In the genomic region with DNA sequence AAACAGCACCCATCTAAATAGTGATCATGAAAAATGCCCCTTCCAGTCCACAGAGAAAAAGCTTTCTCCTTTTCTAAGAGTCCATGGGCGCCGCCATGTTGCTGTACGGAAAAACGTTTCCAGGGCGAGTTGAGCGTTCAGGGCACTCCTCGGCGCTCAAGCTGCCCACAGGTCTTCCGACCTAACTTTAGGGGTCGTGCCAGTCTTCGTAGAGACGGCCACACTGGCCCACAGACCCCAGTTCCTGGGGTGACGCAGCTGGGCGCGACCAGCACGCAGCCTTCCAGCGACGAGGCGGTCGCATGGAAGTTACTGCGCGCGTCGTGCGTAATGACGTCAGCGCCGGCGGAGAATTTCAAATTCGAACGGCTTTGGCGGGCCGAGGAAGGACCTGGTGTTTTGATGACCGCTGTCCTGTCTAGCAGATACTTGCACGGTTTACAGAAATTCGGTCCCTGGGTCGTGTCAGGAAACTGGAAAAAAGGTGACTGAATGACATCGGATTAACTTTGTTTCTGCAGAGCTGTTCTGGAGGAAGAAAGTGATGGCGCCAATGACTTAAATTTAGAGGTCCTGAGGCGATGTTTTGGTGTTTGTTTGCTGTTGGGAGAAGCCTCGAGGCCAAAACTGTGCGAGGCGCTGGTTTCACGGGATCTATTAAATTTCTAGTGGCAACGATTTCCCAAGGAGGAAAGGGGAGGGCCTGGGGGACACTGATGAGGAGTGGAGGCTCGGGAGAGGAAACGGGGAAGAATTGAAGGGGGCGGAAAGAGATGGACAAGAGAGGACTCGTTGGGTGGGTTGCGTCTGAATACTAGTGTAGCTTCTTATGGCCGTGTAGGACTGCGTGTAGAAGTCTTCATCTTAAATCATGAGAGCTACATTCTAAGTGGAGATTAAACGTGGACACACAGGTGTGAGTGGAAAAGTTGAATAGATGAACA, we compare ENCODE assay signal across 1 cellular context.
A peak's percentile ranks its signal among the peaks of the same experiment; 100 is the strongest.
TF ChIP-seq lines count a peak whose summit lies in the region.

A gene with protein sequence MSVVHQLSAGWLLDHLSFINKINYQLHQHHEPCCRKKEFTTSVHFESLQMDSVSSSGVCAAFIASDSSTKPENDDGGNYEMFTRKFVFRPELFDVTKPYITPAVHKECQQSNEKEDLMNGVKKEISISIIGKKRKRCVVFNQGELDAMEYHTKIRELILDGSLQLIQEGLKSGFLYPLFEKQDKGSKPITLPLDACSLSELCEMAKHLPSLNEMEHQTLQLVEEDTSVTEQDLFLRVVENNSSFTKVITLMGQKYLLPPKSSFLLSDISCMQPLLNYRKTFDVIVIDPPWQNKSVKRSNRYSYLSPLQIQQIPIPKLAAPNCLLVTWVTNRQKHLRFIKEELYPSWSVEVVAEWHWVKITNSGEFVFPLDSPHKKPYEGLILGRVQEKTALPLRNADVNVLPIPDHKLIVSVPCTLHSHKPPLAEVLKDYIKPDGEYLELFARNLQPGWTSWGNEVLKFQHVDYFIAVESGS (minus strand): TSS at position 306 of the 944 bp plus-strand sequence. CDS start 4,289 bp downstream, outside the sequence.
A gene (plus strand): TSS at position 358 of the 944 bp plus-strand sequence. CDS start 1,429 bp downstream, outside the sequence.

TF ChIP-seq in HepG2, 621 proteins besides CTCF, POLR2A, EP300 and RAD21 (continued from another document and continues in another):
- TF ChIP-seq ZNF615 (CRISPR knock-in tag; IDR thresholded peaks at IDR 0.05; ENCODE audit: borderline replicate concordance): no peak
- peak; percentile 80 for TF ChIP-seq PHF8 (CRISPR knock-in tag; IDR thresholded peaks at IDR 0.05)
- TF ChIP-seq, protein P1, sequence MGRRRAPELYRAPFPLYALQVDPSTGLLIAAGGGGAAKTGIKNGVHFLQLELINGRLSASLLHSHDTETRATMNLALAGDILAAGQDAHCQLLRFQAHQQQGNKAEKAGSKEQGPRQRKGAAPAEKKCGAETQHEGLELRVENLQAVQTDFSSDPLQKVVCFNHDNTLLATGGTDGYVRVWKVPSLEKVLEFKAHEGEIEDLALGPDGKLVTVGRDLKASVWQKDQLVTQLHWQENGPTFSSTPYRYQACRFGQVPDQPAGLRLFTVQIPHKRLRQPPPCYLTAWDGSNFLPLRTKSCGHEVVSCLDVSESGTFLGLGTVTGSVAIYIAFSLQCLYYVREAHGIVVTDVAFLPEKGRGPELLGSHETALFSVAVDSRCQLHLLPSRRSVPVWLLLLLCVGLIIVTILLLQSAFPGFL (CRISPR knock-in tag; IDR thresholded peaks at IDR 0.05): no peak
- TF ChIP-seq ZKSCAN8 (CRISPR knock-in tag; IDR thresholded peaks at IDR 0.05; ENCODE audit: borderline replicate concordance): no peak
- peak; percentile 74; the same call in 1 of the 2 replicates for TF ChIP-seq ZNF138 (CRISPR knock-in tag; IDR thresholded peaks at IDR 0.05; ENCODE audit: low read depth)
- no peak for TF ChIP-seq NFE2L2 (IDR thresholded peaks at IDR 0.05; ENCODE audit: low read length)
- TF ChIP-seq CCAR2 (optimal IDR thresholded peaks at IDR 0.05; ENCODE audit: low read depth, low read length): no peak
- TF ChIP-seq, protein P2, sequence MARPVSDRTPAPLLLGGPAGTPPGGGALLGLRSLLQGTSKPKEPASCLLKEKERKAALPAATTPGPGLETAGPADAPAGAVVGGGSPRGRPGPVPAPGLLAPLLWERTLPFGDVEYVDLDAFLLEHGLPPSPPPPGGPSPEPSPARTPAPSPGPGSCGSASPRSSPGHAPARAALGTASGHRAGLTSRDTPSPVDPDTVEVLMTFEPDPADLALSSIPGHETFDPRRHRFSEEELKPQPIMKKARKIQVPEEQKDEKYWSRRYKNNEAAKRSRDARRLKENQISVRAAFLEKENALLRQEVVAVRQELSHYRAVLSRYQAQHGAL (CRISPR knock-in tag; IDR thresholded peaks at IDR 0.05; ENCODE audit: not compliant biosample characterization): no peak
- no peak for TF ChIP-seq SIX4 (CRISPR knock-in tag; IDR thresholded peaks at IDR 0.05)
- TF ChIP-seq, protein P3, sequence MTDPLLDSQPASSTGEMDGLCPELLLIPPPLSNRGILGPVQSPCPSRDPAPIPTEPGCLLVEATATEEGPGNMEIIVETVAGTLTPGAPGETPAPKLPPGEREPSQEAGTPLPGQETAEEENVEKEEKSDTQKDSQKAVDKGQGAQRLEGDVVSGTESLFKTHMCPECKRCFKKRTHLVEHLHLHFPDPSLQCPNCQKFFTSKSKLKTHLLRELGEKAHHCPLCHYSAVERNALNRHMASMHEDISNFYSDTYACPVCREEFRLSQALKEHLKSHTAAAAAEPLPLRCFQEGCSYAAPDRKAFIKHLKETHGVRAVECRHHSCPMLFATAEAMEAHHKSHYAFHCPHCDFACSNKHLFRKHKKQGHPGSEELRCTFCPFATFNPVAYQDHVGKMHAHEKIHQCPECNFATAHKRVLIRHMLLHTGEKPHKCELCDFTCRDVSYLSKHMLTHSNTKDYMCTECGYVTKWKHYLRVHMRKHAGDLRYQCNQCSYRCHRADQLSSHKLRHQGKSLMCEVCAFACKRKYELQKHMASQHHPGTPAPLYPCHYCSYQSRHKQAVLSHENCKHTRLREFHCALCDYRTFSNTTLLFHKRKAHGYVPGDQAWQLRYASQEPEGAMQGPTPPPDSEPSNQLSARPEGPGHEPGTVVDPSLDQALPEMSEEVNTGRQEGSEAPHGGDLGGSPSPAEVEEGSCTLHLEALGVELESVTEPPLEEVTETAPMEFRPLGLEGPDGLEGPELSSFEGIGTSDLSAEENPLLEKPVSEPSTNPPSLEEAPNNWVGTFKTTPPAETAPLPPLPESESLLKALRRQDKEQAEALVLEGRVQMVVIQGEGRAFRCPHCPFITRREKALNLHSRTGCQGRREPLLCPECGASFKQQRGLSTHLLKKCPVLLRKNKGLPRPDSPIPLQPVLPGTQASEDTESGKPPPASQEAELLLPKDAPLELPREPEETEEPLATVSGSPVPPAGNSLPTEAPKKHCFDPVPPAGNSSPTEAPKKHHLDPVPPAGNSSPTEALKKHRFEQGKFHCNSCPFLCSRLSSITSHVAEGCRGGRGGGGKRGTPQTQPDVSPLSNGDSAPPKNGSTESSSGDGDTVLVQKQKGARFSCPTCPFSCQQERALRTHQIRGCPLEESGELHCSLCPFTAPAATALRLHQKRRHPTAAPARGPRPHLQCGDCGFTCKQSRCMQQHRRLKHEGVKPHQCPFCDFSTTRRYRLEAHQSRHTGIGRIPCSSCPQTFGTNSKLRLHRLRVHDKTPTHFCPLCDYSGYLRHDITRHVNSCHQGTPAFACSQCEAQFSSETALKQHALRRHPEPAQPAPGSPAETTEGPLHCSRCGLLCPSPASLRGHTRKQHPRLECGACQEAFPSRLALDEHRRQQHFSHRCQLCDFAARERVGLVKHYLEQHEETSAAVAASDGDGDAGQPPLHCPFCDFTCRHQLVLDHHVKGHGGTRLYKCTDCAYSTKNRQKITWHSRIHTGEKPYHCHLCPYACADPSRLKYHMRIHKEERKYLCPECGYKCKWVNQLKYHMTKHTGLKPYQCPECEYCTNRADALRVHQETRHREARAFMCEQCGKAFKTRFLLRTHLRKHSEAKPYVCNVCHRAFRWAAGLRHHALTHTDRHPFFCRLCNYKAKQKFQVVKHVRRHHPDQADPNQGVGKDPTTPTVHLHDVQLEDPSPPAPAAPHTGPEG (CRISPR knock-in tag; IDR thresholded peaks at IDR 0.05): no peak
- TF ChIP-seq, protein P4, sequence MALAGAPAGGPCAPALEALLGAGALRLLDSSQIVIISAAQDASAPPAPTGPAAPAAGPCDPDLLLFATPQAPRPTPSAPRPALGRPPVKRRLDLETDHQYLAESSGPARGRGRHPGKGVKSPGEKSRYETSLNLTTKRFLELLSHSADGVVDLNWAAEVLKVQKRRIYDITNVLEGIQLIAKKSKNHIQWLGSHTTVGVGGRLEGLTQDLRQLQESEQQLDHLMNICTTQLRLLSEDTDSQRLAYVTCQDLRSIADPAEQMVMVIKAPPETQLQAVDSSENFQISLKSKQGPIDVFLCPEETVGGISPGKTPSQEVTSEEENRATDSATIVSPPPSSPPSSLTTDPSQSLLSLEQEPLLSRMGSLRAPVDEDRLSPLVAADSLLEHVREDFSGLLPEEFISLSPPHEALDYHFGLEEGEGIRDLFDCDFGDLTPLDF (CRISPR knock-in tag; IDR thresholded peaks at IDR 0.05): peak; percentile 100
- TF ChIP-seq GPN1 (CRISPR knock-in tag; IDR thresholded peaks at IDR 0.05; ENCODE audit: borderline replicate concordance): no peak
- no peak for TF ChIP-seq ARHGAP35 (CRISPR knock-in tag; IDR thresholded peaks at IDR 0.05; ENCODE audit: borderline replicate concordance)
- TF ChIP-seq MTA1 (CRISPR knock-in tag; IDR thresholded peaks at IDR 0.05; ENCODE audit: borderline replicate concordance): no peak
- TF ChIP-seq ZNF572 (CRISPR knock-in tag; IDR thresholded peaks at IDR 0.05): no peak
- TF ChIP-seq ZNF549 (CRISPR knock-in tag; IDR thresholded peaks at IDR 0.05): 0 out of 2 replicates have a peak, but pooled peaks have one; percentile 37
- TF ChIP-seq ELF1 (CRISPR knock-in tag; IDR thresholded peaks at IDR 0.05): peak; percentile 90
- no peak for TF ChIP-seq HNRNPUL1 (IDR thresholded peaks at IDR 0.05; ENCODE audit: low read depth, low read length)
- TF ChIP-seq NFKB2 (CRISPR knock-in tag; IDR thresholded peaks at IDR 0.05; ENCODE audit: borderline replicate concordance): peak; percentile 58
- no peak for TF ChIP-seq EZH2 (conservative IDR thresholded peaks at IDR 0.05; ENCODE audit: low read depth, low read length)
- no peak for TF ChIP-seq MAFK (conservative IDR thresholded peaks at IDR 0.05 in 1 of 2, IDR thresholded peaks at IDR 0.05 in 1 of 2; ENCODE audit: low read length in 2 of 2)
- no peak for TF ChIP-seq ATM (IDR thresholded peaks at IDR 0.05; ENCODE audit: borderline replicate concordance)
- TF ChIP-seq, protein P5, sequence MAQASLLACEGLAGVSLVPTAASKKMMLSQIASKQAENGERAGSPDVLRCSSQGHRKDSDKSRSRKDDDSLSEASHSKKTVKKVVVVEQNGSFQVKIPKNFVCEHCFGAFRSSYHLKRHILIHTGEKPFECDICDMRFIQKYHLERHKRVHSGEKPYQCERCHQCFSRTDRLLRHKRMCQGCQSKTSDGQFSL (CRISPR knock-in tag; IDR thresholded peaks at IDR 0.05): no peak
- TF ChIP-seq CHD4 (IDR thresholded peaks at IDR 0.05; ENCODE audit: borderline replicate concordance, low read length): no peak
- TF ChIP-seq U2AF1 (optimal IDR thresholded peaks at IDR 0.05; ENCODE audit: low read depth, low read length): peak; percentile 82
- no peak for TF ChIP-seq ZMYM2 (CRISPR knock-in tag; IDR thresholded peaks at IDR 0.05)
- peak; percentile 95; the same call in 1 of the 2 replicates for TF ChIP-seq ZNF749 (CRISPR knock-in tag; IDR thresholded peaks at IDR 0.05; ENCODE audit: borderline replicate concordance)
- TF ChIP-seq, protein P6, sequence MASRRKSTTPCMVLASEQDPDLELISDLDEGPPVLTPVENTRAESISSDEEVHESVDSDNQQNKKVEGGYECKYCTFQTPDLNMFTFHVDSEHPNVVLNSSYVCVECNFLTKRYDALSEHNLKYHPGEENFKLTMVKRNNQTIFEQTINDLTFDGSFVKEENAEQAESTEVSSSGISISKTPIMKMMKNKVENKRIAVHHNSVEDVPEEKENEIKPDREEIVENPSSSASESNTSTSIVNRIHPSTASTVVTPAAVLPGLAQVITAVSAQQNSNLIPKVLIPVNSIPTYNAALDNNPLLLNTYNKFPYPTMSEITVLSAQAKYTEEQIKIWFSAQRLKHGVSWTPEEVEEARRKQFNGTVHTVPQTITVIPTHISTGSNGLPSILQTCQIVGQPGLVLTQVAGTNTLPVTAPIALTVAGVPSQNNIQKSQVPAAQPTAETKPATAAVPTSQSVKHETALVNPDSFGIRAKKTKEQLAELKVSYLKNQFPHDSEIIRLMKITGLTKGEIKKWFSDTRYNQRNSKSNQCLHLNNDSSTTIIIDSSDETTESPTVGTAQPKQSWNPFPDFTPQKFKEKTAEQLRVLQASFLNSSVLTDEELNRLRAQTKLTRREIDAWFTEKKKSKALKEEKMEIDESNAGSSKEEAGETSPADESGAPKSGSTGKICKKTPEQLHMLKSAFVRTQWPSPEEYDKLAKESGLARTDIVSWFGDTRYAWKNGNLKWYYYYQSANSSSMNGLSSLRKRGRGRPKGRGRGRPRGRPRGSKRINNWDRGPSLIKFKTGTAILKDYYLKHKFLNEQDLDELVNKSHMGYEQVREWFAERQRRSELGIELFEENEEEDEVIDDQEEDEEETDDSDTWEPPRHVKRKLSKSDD (CRISPR knock-in tag; IDR thresholded peaks at IDR 0.05; ENCODE audit: low read depth): peak; percentile 93
- 0 out of 2 replicates have a peak, but pooled peaks have one; percentile 72 for TF ChIP-seq RFXANK (CRISPR knock-in tag; IDR thresholded peaks at IDR 0.05)
- TF ChIP-seq ZNF253 (CRISPR knock-in tag; IDR thresholded peaks at IDR 0.05; ENCODE audit: borderline replicate concordance): peak; percentile 96
- TF ChIP-seq, protein P7, sequence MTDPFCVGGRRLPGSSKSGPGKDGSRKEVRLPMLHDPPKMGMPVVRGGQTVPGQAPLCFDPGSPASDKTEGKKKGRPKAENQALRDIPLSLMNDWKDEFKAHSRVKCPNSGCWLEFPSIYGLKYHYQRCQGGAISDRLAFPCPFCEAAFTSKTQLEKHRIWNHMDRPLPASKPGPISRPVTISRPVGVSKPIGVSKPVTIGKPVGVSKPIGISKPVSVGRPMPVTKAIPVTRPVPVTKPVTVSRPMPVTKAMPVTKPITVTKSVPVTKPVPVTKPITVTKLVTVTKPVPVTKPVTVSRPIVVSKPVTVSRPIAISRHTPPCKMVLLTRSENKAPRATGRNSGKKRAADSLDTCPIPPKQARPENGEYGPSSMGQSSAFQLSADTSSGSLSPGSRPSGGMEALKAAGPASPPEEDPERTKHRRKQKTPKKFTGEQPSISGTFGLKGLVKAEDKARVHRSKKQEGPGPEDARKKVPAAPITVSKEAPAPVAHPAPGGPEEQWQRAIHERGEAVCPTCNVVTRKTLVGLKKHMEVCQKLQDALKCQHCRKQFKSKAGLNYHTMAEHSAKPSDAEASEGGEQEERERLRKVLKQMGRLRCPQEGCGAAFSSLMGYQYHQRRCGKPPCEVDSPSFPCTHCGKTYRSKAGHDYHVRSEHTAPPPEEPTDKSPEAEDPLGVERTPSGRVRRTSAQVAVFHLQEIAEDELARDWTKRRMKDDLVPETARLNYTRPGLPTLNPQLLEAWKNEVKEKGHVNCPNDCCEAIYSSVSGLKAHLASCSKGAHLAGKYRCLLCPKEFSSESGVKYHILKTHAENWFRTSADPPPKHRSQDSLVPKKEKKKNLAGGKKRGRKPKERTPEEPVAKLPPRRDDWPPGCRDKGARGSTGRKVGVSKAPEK (CRISPR knock-in tag; IDR thresholded peaks at IDR 0.05; ENCODE audit: borderline replicate concordance): no peak
- TF ChIP-seq YEATS2 (CRISPR knock-in tag; IDR thresholded peaks at IDR 0.05; ENCODE audit: borderline replicate concordance): peak; percentile 85; the same call in 1 of the 2 replicates
- 0 out of 2 replicates have a peak, but pooled peaks have one; percentile 37 for TF ChIP-seq ISX (CRISPR knock-in tag; conservative IDR thresholded peaks at IDR 0.05)
- no peak for TF ChIP-seq ZNF382 (CRISPR knock-in tag; IDR thresholded peaks at IDR 0.05; ENCODE audit: borderline replicate concordance)
- TF ChIP-seq DPF2 (CRISPR knock-in tag; IDR thresholded peaks at IDR 0.05; ENCODE audit: borderline replicate concordance, low read depth): no peak
- peak; percentile 98 for TF ChIP-seq ZNF878 (CRISPR knock-in tag; IDR thresholded peaks at IDR 0.05)
- TF ChIP-seq ZBTB38 (CRISPR knock-in tag; IDR thresholded peaks at IDR 0.05): 0 out of 2 replicates have a peak, but pooled peaks have one; percentile 48
- no peak for TF ChIP-seq ZZZ3 (CRISPR knock-in tag; IDR thresholded peaks at IDR 0.05; ENCODE audit: borderline replicate concordance)
- TF ChIP-seq MAFF (IDR thresholded peaks at IDR 0.05; ENCODE audit: low read depth, low read length): no peak
- TF ChIP-seq ZNF567 (CRISPR knock-in tag; IDR thresholded peaks at IDR 0.05; ENCODE audit: borderline replicate concordance): 0 out of 2 replicates have a peak, but pooled peaks have one; percentile 56
